18 cellular contexts compared by ENCODE assay signal in the genomic region with DNA sequence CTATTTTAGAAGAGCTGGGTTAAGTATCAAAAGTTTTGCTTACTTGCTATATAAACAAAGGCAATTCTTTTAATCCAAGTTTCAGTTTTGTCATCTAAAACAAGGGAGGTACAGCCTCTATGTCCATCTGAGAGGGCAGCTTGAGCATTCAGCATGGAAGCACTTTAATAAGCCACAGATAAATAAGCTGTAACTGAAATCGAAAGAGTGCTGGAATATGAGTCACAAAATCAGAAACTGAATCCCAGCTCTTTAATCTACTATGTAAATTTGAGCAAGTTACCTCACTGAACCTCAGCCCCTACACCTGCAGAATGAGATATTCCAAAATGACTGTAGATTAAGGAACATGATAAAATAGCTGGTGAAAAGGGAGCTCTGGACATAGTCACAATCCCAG.
"Had no signal": no experiment of that assay in that cellular context is flagged by ENCODE, and none has a peak within 500 bp of the region (broad histone marks: within the 10 kb centered on the region; RNA-seq: fewer than 3 reads in every experiment).

No MANE protein-coding gene starts in this region.

- H3K4me3 ChIP-seq: ascending aorta, left ventricle myocardium inferior had no signal

- H3K4me3 Mint-ChIP-seq: activated B cell treated with CpG ODN at 0.5 μM for 24 hours; activated CD4-positive, alpha-beta T cell treated with anti-CD3 and anti-CD28 coated beads, Interleukin-2, amount 10 ng/mL, durations not matched to agents 7 days and 5 days; activated naive CD8-positive, alpha-beta T cell treated with anti-CD3 and anti-CD28 coated beads, Interleukin-2, amount 50 U/mL, for 24 hours; activated T-helper 1 cell treated with anti-CD3 and anti-CD28 coated beads, Interleukin-12 subunit alpha, Interleukin-12 subunit beta, Interleukin-2, Interleukin-4 antibody, amounts not matched to agents 30 ng/mL and 10 ng/mL and 1 ng/mL, durations not matched to agents 14 hours and 24 hours and 36 hours; endodermal cell; natural killer cell; stimulated activated naive CD8-positive, alpha-beta T cell treated with anti-CD3 and anti-CD28 coated beads, Interleukin-15, Interleukin-2, amounts not matched to agents 100 ng/mL and 50 ng/mL, for 24 hours; T-helper 2 cell treated with Interferon-gamma antibody and Interleukin-4, amounts not matched to agents 5 μg/mL and 100 μg/mL, for 36 hours; type B pancreatic cell had no signal

- H3K4me1 ChIP-seq: ascending aorta, left ventricle myocardium inferior had no signal

- H3K27ac ChIP-seq: ascending aorta, left ventricle myocardium inferior had no signal

- DNase-seq: activated B cell treated with CpG ODN at 0.5 μM for 24 hours; activated CD4-positive, alpha-beta T cell treated with anti-CD3 and anti-CD28 coated beads, Interleukin-2, amount 10 ng/mL, durations not matched to agents 7 days and 5 days; activated CD8-positive, alpha-beta memory T cell treated with anti-CD3 and anti-CD28 coated beads for 24 hours; activated naive CD4-positive, alpha-beta T cell; activated naive CD8-positive, alpha-beta T cell treated with anti-CD3 and anti-CD28 coated beads, Interleukin-2, amount 50 U/mL, for 24 hours; endodermal cell; kidney; left ventricle myocardium inferior; natural killer cell; nucleus accumbens; right cardiac atrium; small intestine had no signal

- H3K27ac Mint-ChIP-seq: activated B cell treated with CpG ODN at 0.5 μM for 24 hours; activated CD4-positive, alpha-beta T cell treated with anti-CD3 and anti-CD28 coated beads, Interleukin-2, amount 10 ng/mL, durations not matched to agents 7 days and 5 days; activated naive CD8-positive, alpha-beta T cell treated with anti-CD3 and anti-CD28 coated beads, Interleukin-2, amount 50 U/mL, for 24 hours; activated T-helper 1 cell treated with anti-CD3 and anti-CD28 coated beads, Interleukin-12 subunit alpha, Interleukin-12 subunit beta, Interleukin-2, Interleukin-4 antibody, amounts not matched to agents 30 ng/mL and 10 ng/mL and 1 ng/mL, durations not matched to agents 14 hours and 24 hours and 36 hours; endodermal cell; natural killer cell; progenitor cell of endocrine pancreas; stimulated activated naive CD8-positive, alpha-beta T cell treated with anti-CD3 and anti-CD28 coated beads, Interleukin-15, Interleukin-2, amounts not matched to agents 100 ng/mL and 50 ng/mL, for 24 hours; T-helper 2 cell treated with Interferon-gamma antibody and Interleukin-4, amounts not matched to agents 5 μg/mL and 100 μg/mL, for 36 hours; type B pancreatic cell had no signal

- H3K9me3 Mint-ChIP-seq: activated B cell treated with CpG ODN at 0.5 μM for 24 hours; activated CD4-positive, alpha-beta T cell treated with anti-CD3 and anti-CD28 coated beads, Interleukin-2, amount 10 ng/mL, durations not matched to agents 7 days and 5 days; activated naive CD8-positive, alpha-beta T cell treated with anti-CD3 and anti-CD28 coated beads, Interleukin-2, amount 50 U/mL, for 24 hours; activated T-helper 1 cell treated with anti-CD3 and anti-CD28 coated beads, Interleukin-12 subunit alpha, Interleukin-12 subunit beta, Interleukin-2, Interleukin-4 antibody, amounts not matched to agents 30 ng/mL and 10 ng/mL and 1 ng/mL, durations not matched to agents 14 hours and 24 hours and 36 hours; endodermal cell; natural killer cell; stimulated activated naive CD8-positive, alpha-beta T cell treated with anti-CD3 and anti-CD28 coated beads, Interleukin-15, Interleukin-2, amounts not matched to agents 100 ng/mL and 50 ng/mL, for 24 hours; T-helper 2 cell treated with Interferon-gamma antibody and Interleukin-4, amounts not matched to agents 5 μg/mL and 100 μg/mL, for 36 hours; type B pancreatic cell had no signal

- H3K27me3 Mint-ChIP-seq: activated B cell treated with CpG ODN at 0.5 μM for 24 hours; activated CD4-positive, alpha-beta T cell treated with anti-CD3 and anti-CD28 coated beads, Interleukin-2, amount 10 ng/mL, durations not matched to agents 7 days and 5 days; activated naive CD8-positive, alpha-beta T cell treated with anti-CD3 and anti-CD28 coated beads, Interleukin-2, amount 50 U/mL, for 24 hours; progenitor cell of endocrine pancreas; stimulated activated naive CD8-positive, alpha-beta T cell treated with anti-CD3 and anti-CD28 coated beads, Interleukin-15, Interleukin-2, amounts not matched to agents 100 ng/mL and 50 ng/mL, for 24 hours; type B pancreatic cell had no signal

- H3K4me1 Mint-ChIP-seq: activated B cell treated with CpG ODN at 0.5 μM for 24 hours; activated CD4-positive, alpha-beta T cell treated with anti-CD3 and anti-CD28 coated beads, Interleukin-2, amount 10 ng/mL, durations not matched to agents 7 days and 5 days; activated naive CD8-positive, alpha-beta T cell treated with anti-CD3 and anti-CD28 coated beads, Interleukin-2, amount 50 U/mL, for 24 hours; endodermal cell; natural killer cell had no signal

- ATAC-seq: activated naive CD8-positive, alpha-beta T cell treated with anti-CD3 and anti-CD28 coated beads, Interleukin-2, amount 50 U/mL, for 24 hours; natural killer cell; right cardiac atrium had no signal

- H3K9me3 ChIP-seq: ascending aorta, left ventricle myocardium inferior had no signal

- H3K27me3 ChIP-seq: ascending aorta had no signal
